Comparison of ENCODE assay signal across 1 cellular context in the genomic region with DNA sequence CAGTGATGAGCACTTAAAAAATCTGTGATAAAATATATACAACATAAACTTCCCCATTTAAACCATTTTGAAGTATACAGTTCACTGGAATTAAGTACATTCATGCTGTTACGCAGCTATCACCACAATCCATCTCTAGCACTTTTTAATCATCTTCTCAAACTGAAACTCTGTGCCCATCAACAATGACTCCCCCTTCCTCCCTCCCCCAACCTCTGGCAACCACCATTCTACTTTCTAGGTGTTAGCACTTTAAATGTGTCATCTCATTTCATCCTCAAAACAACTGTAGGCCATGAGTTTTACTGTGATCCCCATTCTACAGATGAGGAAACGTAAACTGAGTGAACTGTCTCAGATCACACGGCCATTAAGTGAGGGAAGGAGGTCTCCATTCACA.
A peak's percentile ranks its signal among the peaks of the same experiment; 100 is the strongest.
TF ChIP-seq lines count a peak whose summit lies in the region.

No MANE protein-coding gene starts in this region.

TF ChIP-seq in K562, 482 proteins besides CTCF, POLR2A, EP300 and RAD21:
- TF ChIP-seq MTA2 (IDR thresholded peaks at IDR 0.05; ENCODE audit: low read depth) (no peak), MAFG (tag; conservative IDR thresholded peaks at IDR 0.05) (no peak), RBM25 (IDR thresholded peaks at IDR 0.05; ENCODE audit: low read depth, low read length, severe bottlenecking) (peak; percentile 45), BCOR (IDR thresholded peaks at IDR 0.05) (peak; percentile 36; the same call in 1 of the 2 replicates), XRCC3 (IDR thresholded peaks at IDR 0.05) (no peak), NFIC (IDR thresholded peaks at IDR 0.05) (no peak), RBM17 (IDR thresholded peaks at IDR 0.05; ENCODE audit: borderline replicate concordance, low read depth, low read length) (no peak), TAF15 (IDR thresholded peaks at IDR 0.05; ENCODE audit: low read depth, low read length) (no peak), KHSRP (IDR thresholded peaks at IDR 0.05) (no peak), ZNF140 (CRISPR knock-in tag; IDR thresholded peaks at IDR 0.05) (no peak), MIER1 (IDR thresholded peaks at IDR 0.05; ENCODE audit: low read depth) (no peak), HNRNPL (IDR thresholded peaks at IDR 0.05; ENCODE audit: low read depth, low read length) (no peak)
- TF ChIP-seq, protein P1, sequence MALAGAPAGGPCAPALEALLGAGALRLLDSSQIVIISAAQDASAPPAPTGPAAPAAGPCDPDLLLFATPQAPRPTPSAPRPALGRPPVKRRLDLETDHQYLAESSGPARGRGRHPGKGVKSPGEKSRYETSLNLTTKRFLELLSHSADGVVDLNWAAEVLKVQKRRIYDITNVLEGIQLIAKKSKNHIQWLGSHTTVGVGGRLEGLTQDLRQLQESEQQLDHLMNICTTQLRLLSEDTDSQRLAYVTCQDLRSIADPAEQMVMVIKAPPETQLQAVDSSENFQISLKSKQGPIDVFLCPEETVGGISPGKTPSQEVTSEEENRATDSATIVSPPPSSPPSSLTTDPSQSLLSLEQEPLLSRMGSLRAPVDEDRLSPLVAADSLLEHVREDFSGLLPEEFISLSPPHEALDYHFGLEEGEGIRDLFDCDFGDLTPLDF (CRISPR knock-in tag; IDR thresholded peaks at IDR 0.05) = no peak
- TF ChIP-seq, protein P2, sequence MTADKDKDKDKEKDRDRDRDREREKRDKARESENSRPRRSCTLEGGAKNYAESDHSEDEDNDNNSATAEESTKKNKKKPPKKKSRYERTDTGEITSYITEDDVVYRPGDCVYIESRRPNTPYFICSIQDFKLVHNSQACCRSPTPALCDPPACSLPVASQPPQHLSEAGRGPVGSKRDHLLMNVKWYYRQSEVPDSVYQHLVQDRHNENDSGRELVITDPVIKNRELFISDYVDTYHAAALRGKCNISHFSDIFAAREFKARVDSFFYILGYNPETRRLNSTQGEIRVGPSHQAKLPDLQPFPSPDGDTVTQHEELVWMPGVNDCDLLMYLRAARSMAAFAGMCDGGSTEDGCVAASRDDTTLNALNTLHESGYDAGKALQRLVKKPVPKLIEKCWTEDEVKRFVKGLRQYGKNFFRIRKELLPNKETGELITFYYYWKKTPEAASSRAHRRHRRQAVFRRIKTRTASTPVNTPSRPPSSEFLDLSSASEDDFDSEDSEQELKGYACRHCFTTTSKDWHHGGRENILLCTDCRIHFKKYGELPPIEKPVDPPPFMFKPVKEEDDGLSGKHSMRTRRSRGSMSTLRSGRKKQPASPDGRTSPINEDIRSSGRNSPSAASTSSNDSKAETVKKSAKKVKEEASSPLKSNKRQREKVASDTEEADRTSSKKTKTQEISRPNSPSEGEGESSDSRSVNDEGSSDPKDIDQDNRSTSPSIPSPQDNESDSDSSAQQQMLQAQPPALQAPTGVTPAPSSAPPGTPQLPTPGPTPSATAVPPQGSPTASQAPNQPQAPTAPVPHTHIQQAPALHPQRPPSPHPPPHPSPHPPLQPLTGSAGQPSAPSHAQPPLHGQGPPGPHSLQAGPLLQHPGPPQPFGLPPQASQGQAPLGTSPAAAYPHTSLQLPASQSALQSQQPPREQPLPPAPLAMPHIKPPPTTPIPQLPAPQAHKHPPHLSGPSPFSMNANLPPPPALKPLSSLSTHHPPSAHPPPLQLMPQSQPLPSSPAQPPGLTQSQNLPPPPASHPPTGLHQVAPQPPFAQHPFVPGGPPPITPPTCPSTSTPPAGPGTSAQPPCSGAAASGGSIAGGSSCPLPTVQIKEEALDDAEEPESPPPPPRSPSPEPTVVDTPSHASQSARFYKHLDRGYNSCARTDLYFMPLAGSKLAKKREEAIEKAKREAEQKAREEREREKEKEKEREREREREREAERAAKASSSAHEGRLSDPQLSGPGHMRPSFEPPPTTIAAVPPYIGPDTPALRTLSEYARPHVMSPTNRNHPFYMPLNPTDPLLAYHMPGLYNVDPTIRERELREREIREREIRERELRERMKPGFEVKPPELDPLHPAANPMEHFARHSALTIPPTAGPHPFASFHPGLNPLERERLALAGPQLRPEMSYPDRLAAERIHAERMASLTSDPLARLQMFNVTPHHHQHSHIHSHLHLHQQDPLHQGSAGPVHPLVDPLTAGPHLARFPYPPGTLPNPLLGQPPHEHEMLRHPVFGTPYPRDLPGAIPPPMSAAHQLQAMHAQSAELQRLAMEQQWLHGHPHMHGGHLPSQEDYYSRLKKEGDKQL (CRISPR knock-in tag; IDR thresholded peaks at IDR 0.05; ENCODE audit: borderline replicate concordance) = no peak
